22 cellular contexts compared by ENCODE assay signal in the genomic region with DNA sequence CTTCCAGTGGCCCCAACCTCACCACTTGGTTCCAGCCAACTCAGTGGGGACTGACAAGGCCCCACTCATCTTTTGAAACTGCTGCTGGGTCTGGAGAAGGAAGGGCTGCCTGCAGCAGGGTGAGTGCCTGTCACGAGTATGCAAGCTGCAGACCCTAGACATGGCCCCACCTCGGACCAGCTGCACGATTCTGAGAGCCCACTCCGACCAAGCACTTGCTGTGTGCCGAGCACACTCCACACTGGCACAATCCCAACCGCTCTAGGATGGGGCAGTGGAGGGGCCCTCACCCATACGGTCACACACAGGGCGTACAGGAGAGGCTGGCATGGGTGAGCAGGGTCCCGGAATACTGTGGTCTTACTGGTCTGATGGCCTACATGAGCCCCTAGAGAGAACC. TPM values are rescaled to one million over a fixed set of nuclear protein-coding genes. Genes with fewer than 3 reads are reported as not detected.
DNase-seq lines count a peak whose midpoint lies in the region; ATAC-seq and TF ChIP-seq lines count a peak whose summit lies in the region.
"Had no signal": no experiment of that assay in that cellular context is flagged by ENCODE, and none has a peak within 500 bp of the region (broad histone marks: within the 10 kb centered on the region; RNA-seq: fewer than 3 reads in every experiment).

No MANE protein-coding gene starts in this region.

- H2BK120ac ChIP-seq in mesenchymal stem cell (ENCODE audit: low read depth, low read length) = no peak overlapping the region

- H3K27me3 ChIP-seq in BLaER1 (no peaks in the 10 kb centered on the region), esophagus squamous epithelium (no peaks in the 10 kb centered on the region), mesenchymal stem cell (ENCODE audit: control insufficient read depth in 1 of 2, insufficient read depth in 1 of 2, low read length in 2 of 2) (no peaks in the 10 kb centered on the region), stomach (no peaks in the 10 kb centered on the region)
- H3K27me3 ChIP-seq in CD8-positive, alpha-beta memory T cell (ENCODE audit: insufficient read depth, low read length, poor library complexity, severe bottlenecking) = no peaks in the 10 kb centered on the region
- H3K27me3 ChIP-seq: BE2C, breast epithelium, colonic mucosa had no signal

- H3K27ac ChIP-seq in BLaER1 (peak overlapping the region; percentile 41; the same call in 1 of the 2 replicates), esophagus squamous epithelium (peak overlapping the region in 3 of 4 donors; percentile 22 to 82 (median 27)), mesenchymal stem cell (ENCODE audit: low read length, poor library complexity, severe bottlenecking) (no peak overlapping the region), stomach (peak overlapping the region in 3 of 5 donors; percentile 58 to 68 (median 64))
- H3K27ac ChIP-seq in CD8-positive, alpha-beta memory T cell (ENCODE audit: low read depth, low read length) = no peak overlapping the region
- H3K27ac ChIP-seq: colonic mucosa, WERI-Rb-1 had no signal

- H2AFZ ChIP-seq in mesenchymal stem cell (ENCODE audit: low read depth, low read length) = peak overlapping the region; percentile 14

- no peak overlapping the region for H3K4ac ChIP-seq in mesenchymal stem cell (ENCODE audit: low read depth in 1 of 2, low read length in 2 of 2)

- no peak overlapping the region for H2BK15ac ChIP-seq in mesenchymal stem cell (ENCODE audit: low read depth, poor library complexity, severe bottlenecking)

- peak overlapping the region; percentile 25 for H4K91ac ChIP-seq in mesenchymal stem cell (ENCODE audit: low read length)

- no peaks in the 10 kb centered on the region for H3K9me3 ChIP-seq in BLaER1
- no peaks in the 10 kb centered on the region for H3K9me3 ChIP-seq in esophagus squamous epithelium
- no peaks in the 10 kb centered on the region for H3K9me3 ChIP-seq in mesenchymal stem cell (ENCODE audit: control insufficient read depth, low read length)
- H3K9me3 ChIP-seq in stomach = no peaks in the 10 kb centered on the region
- H3K9me3 ChIP-seq in CD8-positive, alpha-beta memory T cell (ENCODE audit: low read length) = no peaks in the 10 kb centered on the region
- H3K9me3 ChIP-seq: BE2C, breast epithelium, colonic mucosa, thoracic aorta had no signal

- no peak for TF ChIP-seq POLR2A in esophagus squamous epithelium (IDR thresholded peaks at IDR 0.05)
- TF ChIP-seq POLR2A in stomach (IDR thresholded peaks at IDR 0.05) = no peak

- H3K4me3 ChIP-seq in BLaER1 (no peak overlapping the region), esophagus squamous epithelium (no peak overlapping the region), mesenchymal stem cell (ENCODE audit: insufficient read depth in 1 of 2, low read depth in 1 of 2, low read length in 2 of 2) (no peak overlapping the region), stomach (no peak overlapping the region)
- no peak overlapping the region for H3K4me3 ChIP-seq in CD8-positive, alpha-beta memory T cell (ENCODE audit: low read length)
- H3K4me3 ChIP-seq: breast epithelium, colonic mucosa, thoracic aorta had no signal

- no peaks in the 10 kb centered on the region for H3K9me3 Mint-ChIP-seq in activated T-helper 17 cell treated with anti-CD3 and anti-CD28 coated beads, Interleukin-2, amount 50 U/mL, for 72 hours
- no peaks in the 10 kb centered on the region for H3K9me3 Mint-ChIP-seq in CD8-positive, alpha-beta memory T cell
- H3K9me3 Mint-ChIP-seq: activated CD4-positive, alpha-beta T cell treated with anti-CD3 and anti-CD28 coated beads, Interleukin-2, amount 10 ng/mL, durations not matched to agents 24 days and 14 days; activated naive CD4-positive, alpha-beta T cell treated with anti-CD3 and anti-CD28 coated beads for 36 hours; H9; stimulated activated memory B cell treated with anti-CD40 and anti-IgM and Interleukin-4, amounts not matched to agents 10 μg/mL and 1 μg/mL and 100 μg/mL, for 72 hours had no signal

- H3K14ac ChIP-seq in mesenchymal stem cell (ENCODE audit: low read length in 2 of 2) = no peak overlapping the region

- 100% methylated on average over 3 of the region's 9 CpGs; no CpG with 5 or more reads in 1 of the 2 donors for WGBS in esophagus squamous epithelium, 2 donors
- WGBS in mesenchymal stem cell = 93% methylated on average over 9 of the region's 9 CpGs
- WGBS in stomach, 5 donors = 88 to 95% (median 92%) methylated on average over 5 to 9 of the region's 9 CpGs

- H3K27ac Mint-ChIP-seq in activated T-helper 17 cell treated with anti-CD3 and anti-CD28 coated beads, Interleukin-2, amount 50 U/mL, for 72 hours = no peak overlapping the region
- no peak overlapping the region for H3K27ac Mint-ChIP-seq in CD8-positive, alpha-beta memory T cell
- H3K27ac Mint-ChIP-seq: activated CD4-positive, alpha-beta T cell treated with anti-CD3 and anti-CD28 coated beads, Interleukin-2, amount 10 ng/mL, durations not matched to agents 24 days and 14 days; activated naive CD4-positive, alpha-beta T cell treated with anti-CD3 and anti-CD28 coated beads for 36 hours; H9; stimulated activated memory B cell treated with anti-CD40 and anti-IgM and Interleukin-4, amounts not matched to agents 10 μg/mL and 1 μg/mL and 100 μg/mL, for 72 hours had no signal

- no peaks in the 10 kb centered on the region for H3K27me3 Mint-ChIP-seq in activated T-helper 17 cell treated with anti-CD3 and anti-CD28 coated beads, Interleukin-2, amount 50 U/mL, for 72 hours
- H3K27me3 Mint-ChIP-seq in CD8-positive, alpha-beta memory T cell = peaks cover 0 to 4% of the 10 kb centered on the region in 2 donors

- no peak for ATAC-seq in GM18498 (IDR thresholded peaks at IDR 0.05; ENCODE audit: unreplicated experiment)
- ATAC-seq in activated T-helper 17 cell treated with anti-CD3 and anti-CD28 coated beads, Interleukin-2, amount 50 U/mL, for 72 hours (replicated peaks) = no peak
- ATAC-seq: stimulated activated memory B cell treated with anti-CD40 and anti-IgM and Interleukin-4, amounts not matched to agents 10 μg/mL and 1 μg/mL and 100 μg/mL, for 72 hours had no signal

- H3K4me1 Mint-ChIP-seq in activated T-helper 17 cell treated with anti-CD3 and anti-CD28 coated beads, Interleukin-2, amount 50 U/mL, for 72 hours = peaks cover 5% of the 10 kb centered on the region
- peaks cover 7 to 13% (median 7%) of the 10 kb centered on the region in 3 donors for H3K4me1 Mint-ChIP-seq in CD8-positive, alpha-beta memory T cell

- TF ChIP-seq CTCF in esophagus squamous epithelium (IDR thresholded peaks at IDR 0.05) (no peak), stomach (IDR thresholded peaks at IDR 0.05) (no peak)

- H3K36me3 Mint-ChIP-seq in activated T-helper 17 cell treated with anti-CD3 and anti-CD28 coated beads, Interleukin-2, amount 50 U/mL, for 72 hours (ENCODE audit: low read depth) = no peaks in the 10 kb centered on the region
- no peaks in the 10 kb centered on the region for H3K36me3 Mint-ChIP-seq in CD8-positive, alpha-beta memory T cell
- H3K36me3 Mint-ChIP-seq: stimulated activated memory B cell treated with anti-CD40 and anti-IgM and Interleukin-4, amounts not matched to agents 10 μg/mL and 1 μg/mL and 100 μg/mL, for 72 hours had no signal

- no peak overlapping the region for H3K4me3 Mint-ChIP-seq in activated T-helper 17 cell treated with anti-CD3 and anti-CD28 coated beads, Interleukin-2, amount 50 U/mL, for 72 hours
- no peak overlapping the region for H3K4me3 Mint-ChIP-seq in CD8-positive, alpha-beta memory T cell
- H3K4me3 Mint-ChIP-seq: activated CD4-positive, alpha-beta T cell treated with anti-CD3 and anti-CD28 coated beads, Interleukin-2, amount 10 ng/mL, durations not matched to agents 24 days and 14 days; activated naive CD4-positive, alpha-beta T cell treated with anti-CD3 and anti-CD28 coated beads for 36 hours; H9; stimulated activated memory B cell treated with anti-CD40 and anti-IgM and Interleukin-4, amounts not matched to agents 10 μg/mL and 1 μg/mL and 100 μg/mL, for 72 hours had no signal

- H3K9ac ChIP-seq in BLaER1 (no peak overlapping the region), mesenchymal stem cell (ENCODE audit: low read length) (no peak overlapping the region)

- TF ChIP-seq EP300 in stomach (IDR thresholded peaks at IDR 0.05) = no peak

- DNase-seq in esophagus squamous epithelium (lab: John Stamatoyannopoulos, UW) (no peak), mesenchymal stem cell (no peak), stomach (no peak), mesenteric fat pad (ENCODE audit: low spot score) (no peak)
- no peak for DNase-seq in CD8-positive, alpha-beta memory T cell
- DNase-seq: activated CD4-positive, alpha-beta T cell treated with anti-CD3 and anti-CD28 coated beads, Interleukin-2, amount 10 ng/mL, durations not matched to agents 24 days and 14 days; activated naive CD4-positive, alpha-beta T cell treated with anti-CD3 and anti-CD28 coated beads for 36 hours; activated T-cell treated with anti-CD3 and anti-CD28 coated beads, Interleukin-2, amount 50 U/mL, for 48 hours; amniotic stem cell; BE2C; H9; islet precursor cell; NCI-H1694 treated with DMSO at 0.1 percent for 48 hours; stimulated activated CD4-positive, alpha-beta T cell treated with anti-CD3 and anti-CD28 coated beads, Interleukin-4, amount 100 ng/mL, for 1 hour; WERI-Rb-1 had no signal

- no peak overlapping the region for H3K23ac ChIP-seq in mesenchymal stem cell (ENCODE audit: low read length in 2 of 2)

- no peak overlapping the region for H4K8ac ChIP-seq in mesenchymal stem cell (ENCODE audit: low read length)

- no peaks in the 10 kb centered on the region for H3K79me1 ChIP-seq in mesenchymal stem cell (replicated peaks; ENCODE audit: low read length, poor library complexity, severe bottlenecking)

- peak overlapping the region; percentile 59 for H3K4me2 ChIP-seq in BLaER1
- no peak overlapping the region for H3K4me2 ChIP-seq in mesenchymal stem cell (ENCODE audit: low read length, poor library complexity, severe bottlenecking)

- H2AK5ac ChIP-seq in mesenchymal stem cell (ENCODE audit: low read length, severe bottlenecking) = peak overlapping the region; percentile 63

- peak overlapping the region in 1 of 2 experiments; percentile 68 for H2BK12ac ChIP-seq in mesenchymal stem cell (ENCODE audit: low read length in 2 of 2)

- POLR2A ChIA-PET in CD8-positive, alpha-beta memory T cell (lab: Charles Lee) = no interaction called here

- H4K20me1 ChIP-seq in BLaER1 = no peaks in the 10 kb centered on the region

- CTCF ChIA-PET in CD8-positive, alpha-beta memory T cell (lab: Charles Lee) = no interaction called here

- H3K4me1 ChIP-seq in BLaER1 = peaks cover 93% of the 10 kb centered on the region
- peaks cover 0 to 92% (median 51%) of the 10 kb centered on the region in 3 donors for H3K4me1 ChIP-seq in esophagus squamous epithelium
- H3K4me1 ChIP-seq in mesenchymal stem cell (ENCODE audit: control insufficient read depth, insufficient read depth, low read depth, low read length) = peaks cover 51% of the 10 kb centered on the region
- H3K4me1 ChIP-seq in stomach = peaks cover 38 to 83% (median 49%) of the 10 kb centered on the region in 4 donors
- peaks cover 5% of the 10 kb centered on the region for H3K4me1 ChIP-seq in CD8-positive, alpha-beta memory T cell (ENCODE audit: insufficient read depth, low read length)
- H3K4me1 ChIP-seq: BE2C, colonic mucosa had no signal

- peak overlapping the region in 1 of 2 experiments; percentile 18 for H3K18ac ChIP-seq in mesenchymal stem cell (ENCODE audit: low read depth in 1 of 2, low read length in 2 of 2)

- intact Hi-C loops in esophagus squamous epithelium (cut with DNase I) = no loop called here
- intact Hi-C loops in stomach (cut with DNase I; ENCODE audit: low total_unique reads) = no loop called here

- H2BK5ac ChIP-seq in mesenchymal stem cell (ENCODE audit: low read depth, low read length, poor library complexity, severe bottlenecking) = no peak overlapping the region

- H3K36me3 ChIP-seq in BLaER1 (no peaks in the 10 kb centered on the region), esophagus squamous epithelium (no peaks in the 10 kb centered on the region), mesenchymal stem cell (ENCODE audit: control insufficient read depth in 1 of 2, insufficient read depth in 2 of 2, low read depth in 1 of 2, low read length in 2 of 2) (no peaks in the 10 kb centered on the region), stomach (no peaks in the 10 kb centered on the region)
- H3K36me3 ChIP-seq in CD8-positive, alpha-beta memory T cell (ENCODE audit: insufficient read depth, low read length) = no peaks in the 10 kb centered on the region
- H3K36me3 ChIP-seq: BE2C, breast epithelium, colonic mucosa, thoracic aorta, WERI-Rb-1 had no signal

RNA-seq across cellular contexts. Expression of gene PLXND1, which starts 8.0 kb away (rescaled TPM):
- total RNA-seq in esophagus squamous epithelium = 10 to 100 TPM in 3 of 4 donors, 1 to 10 TPM in 1; 4.5 to 66.0 (median 24.4) TPM
- 288 TPM for polyA plus RNA-seq in mesenchymal stem cell (2013, experiment 1 of 2)
- 288 TPM for polyA plus RNA-seq in mesenchymal stem cell (2013, experiment 2 of 2)
- 100 to 1,000 TPM in 2 of 5 donors, 10 to 100 TPM in 3; 53.1 to 251 (median 65.2) TPM for total RNA-seq in stomach
- polyA plus RNA-seq in stomach = 10 to 100 TPM; 22.6 to 44.7 (median 32.0) TPM
- 265 TPM for total RNA-seq in mesenteric fat pad
- 1 to 10 TPM; 6.2 to 7.4 TPM for total RNA-seq in activated T-helper 17 cell treated with anti-CD3 and anti-CD28 coated beads, Interleukin-2, amount 50 U/mL, for 72 hours
- total RNA-seq in CD8-positive, alpha-beta memory T cell = 10 to 100 TPM; 12.1 to 15.2 TPM
- polyA plus RNA-seq in CD8-positive, alpha-beta memory T cell = 17.3 TPM

Comparison
In these comparisons a context has a peak if more than half of its experiments do, and no peak if none do; other contexts are left out.
1. H3K27ac ChIP-seq: peak in BLaER1 (single experiment), esophagus squamous epithelium (3 of 4) and stomach (3 of 5); none in mesenchymal stem cell (single experiment) and CD8-positive, alpha-beta memory T cell (single experiment).